ENCODE assay signal across 26 cellular contexts in genomic region chr13:93655132-93655531, GRCh38.
"Had no signal": no experiment of that assay in that cellular context is flagged by ENCODE, and none has a peak within 500 bp of the region (broad histone marks: within the 10 kb centered on the region; RNA-seq: fewer than 3 reads in every experiment).

No MANE protein-coding gene starts in this region.

- DNase-seq: activated CD4-positive, alpha-beta memory T cell treated with anti-CD3 and anti-CD28 coated beads for 36 hours; activated CD4-positive, alpha-beta T cell treated with anti-CD3 and anti-CD28 coated beads for 36 hours; activated CD4-positive, alpha-beta T cell treated with anti-CD3 and anti-CD28 coated beads, Interleukin-2, amount 10 ng/mL, durations not matched to agents 24 days and 14 days; activated CD4-positive, CD25-positive, alpha-beta regulatory T cell; activated CD4-positive, CD25-positive, alpha-beta regulatory T cell treated with anti-CD3 and anti-CD28 coated beads, Interleukin-2, amount 50 U/mL, for 72 hours; activated CD8-positive, alpha-beta memory T cell treated with anti-CD3 and anti-CD28 coated beads, Interleukin-2, amount 50 U/mL, for 48 hours; activated gamma-delta T cell; activated naive CD4-positive, alpha-beta T cell; activated naive CD4-positive, alpha-beta T cell treated with anti-CD3 and anti-CD28 coated beads, Interleukin-2, amount 10 ng/mL, durations not matched to agents 7 days and 5 days; activated naive CD8-positive, alpha-beta T cell treated with anti-CD3 and anti-CD28 coated beads, Interleukin-2, amount 10 ng/mL, durations not matched to agents 7 days and 5 days; activated T-cell treated with anti-CD3 and anti-CD28 coated beads for 4 hours; activated T-cell treated with anti-CD3 and anti-CD28 coated beads, Interleukin-2, amount 50 U/mL, for 24 hours; activated T-cell treated with anti-CD3 and anti-CD28 coated beads, Interleukin-2, amount 50 U/mL, for 72 hours; central memory CD4-positive, alpha-beta T cell; cerebellar nuclear complex; colonic mucosa; effector CD8-positive, alpha-beta T cell; esophagus squamous epithelium; foreskin melanocyte; heart left ventricle; T-helper 2 cell had no signal

- H3K4me3 ChIP-seq: ascending aorta, breast epithelium, cardiac muscle cell, colonic mucosa, esophagus squamous epithelium, gastroesophageal sphincter, heart left ventricle had no signal

- H3K4me1 ChIP-seq: ascending aorta, breast epithelium, colonic mucosa, esophagus squamous epithelium, gastroesophageal sphincter, heart left ventricle had no signal

- H3K27me3 ChIP-seq: ascending aorta, breast epithelium, cardiac muscle cell, colonic mucosa, esophagus squamous epithelium, gastroesophageal sphincter, heart left ventricle had no signal

- H3K36me3 ChIP-seq: ascending aorta, cardiac muscle cell, colonic mucosa, esophagus squamous epithelium, gastroesophageal sphincter, heart left ventricle had no signal

- H3K27ac ChIP-seq: ascending aorta, breast epithelium, cardiac muscle cell, colonic mucosa, epithelial cell of prostate, esophagus squamous epithelium, gastroesophageal sphincter, heart left ventricle had no signal

- H3K9me3 ChIP-seq: colonic mucosa, esophagus squamous epithelium had no signal
